In the genomic region with DNA sequence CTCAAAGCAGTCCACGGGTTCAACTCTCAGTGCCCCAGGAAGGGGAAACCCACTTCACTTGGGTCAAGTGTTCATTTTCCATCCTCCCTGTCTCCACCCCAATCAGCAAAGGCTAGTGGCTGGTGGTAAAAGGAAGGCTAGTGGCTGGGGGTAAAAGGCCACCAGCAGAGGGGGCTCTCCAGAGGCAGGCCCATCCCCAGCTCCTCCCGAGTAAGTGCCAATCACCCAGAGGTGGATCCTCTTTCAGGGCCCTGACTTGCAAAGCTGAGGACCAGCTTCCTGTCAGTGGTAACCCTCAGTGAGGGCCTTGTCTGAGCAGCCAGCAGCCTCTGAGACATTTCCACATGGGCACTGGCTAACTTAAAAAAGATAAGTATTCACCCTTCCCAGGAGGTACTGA, we compare ENCODE assay signal across 14 cellular contexts. TPM values are rescaled to one million over a fixed set of nuclear protein-coding genes. Genes with fewer than 3 reads are reported as not detected.
A peak's percentile ranks its signal among the peaks of the same experiment; 100 is the strongest.
DNase-seq lines count a peak whose midpoint lies in the region; ATAC-seq, FAIRE-seq and TF ChIP-seq lines count a peak whose summit lies in the region.
"Had no signal": no experiment of that assay in that cellular context is flagged by ENCODE, and none has a peak within 500 bp of the region (broad histone marks: within the 10 kb centered on the region; RNA-seq: fewer than 3 reads in every experiment).

No MANE protein-coding gene starts in this region.

- H2BK12ac ChIP-seq in H1 (ENCODE audit: low read depth, low read length), result no peak overlapping the region

- BruUV-seq in OCI-LY7 (replicated peaks; lab: Mats Ljungman, UMichigan), result no TSS peak

- no peak overlapping the region for H2BK20ac ChIP-seq in H1 (ENCODE audit: low read length)

- H3K9me3 Mint-ChIP-seq in stimulated activated naive CD8-positive, alpha-beta T cell treated with anti-CD3 and anti-CD28 coated beads, Interleukin-15, Interleukin-2, amounts not matched to agents 100 ng/mL and 50 ng/mL, for 24 hours, result peaks cover 7% of the 10 kb centered on the region

- H4K91ac ChIP-seq in H1 (replicated peaks; ENCODE audit: insufficient read length, low read length), result no peak overlapping the region

- H3K18ac ChIP-seq in H1 (ENCODE audit: extremely low read depth, low read length), result no peak overlapping the region

- H3K36me3 ChIP-seq in OCI-LY7 (ENCODE audit: insufficient read depth, low read length) (peaks cover 29% of the 10 kb centered on the region), H1 (ENCODE audit: control insufficient read depth in 2 of 4, insufficient read depth in 4 of 4, low read length in 3 of 4) (peaks cover 0 to 5% (median 0%) of the 10 kb centered on the region in 4 experiments; a peak in 1 of 8 replicates), adrenal gland (replicated peaks in 1 of 2) (peaks cover 0 to 10% of the 10 kb centered on the region in 2 donors), esophagus squamous epithelium (peaks cover 0 to 23% (median 0%) of the 10 kb centered on the region in 3 donors)

- peak; percentile 55 for FAIRE-seq in H1 (lab: Jason Lieb, UNC)
- FAIRE-seq: small intestine had no signal

- H3K4me2 ChIP-seq in OCI-LY7 (ENCODE audit: low read length) (no peak overlapping the region), H1 (ENCODE audit: insufficient read depth in 1 of 2, low read depth in 2 of 2, low read length in 2 of 2) (no peak overlapping the region)
- H3K4me2 ChIP-seq: SK-N-SH had no signal

- H3K9ac ChIP-seq in H1 (replicated peaks in 1 of 4; ENCODE audit: extremely low read depth in 1 of 4, low read depth in 3 of 4, low read length in 3 of 4), result no peak overlapping the region
- H3K9ac ChIP-seq: SK-N-SH had no signal

- H3K27ac ChIP-seq in OCI-LY7 (ENCODE audit: low read depth, low read length, poor library complexity, severe bottlenecking) (no peak overlapping the region), H1 (ENCODE audit: low read depth, low read length) (no peak overlapping the region), adrenal gland (no peak overlapping the region), esophagus squamous epithelium (no peak overlapping the region)

- peaks cover 56% of the 10 kb centered on the region for H3K36me3 Mint-ChIP-seq in stimulated activated naive CD8-positive, alpha-beta T cell treated with anti-CD3 and anti-CD28 coated beads, Interleukin-15, Interleukin-2, amounts not matched to agents 100 ng/mL and 50 ng/mL, for 24 hours (ENCODE audit: low read depth)

- H4K20me1 ChIP-seq in OCI-LY7 (ENCODE audit: insufficient read depth, low read length) (no peaks in the 10 kb centered on the region), H1 (replicated peaks in 1 of 2; ENCODE audit: control insufficient read depth in 1 of 2, insufficient read depth in 2 of 2, low read length in 2 of 2) (no peaks in the 10 kb centered on the region)

- H3K4me1 ChIP-seq in OCI-LY7 (ENCODE audit: insufficient read depth, low read length, poor library complexity, severe bottlenecking) (peaks cover 12% of the 10 kb centered on the region), H1 (replicated peaks in 1 of 4; ENCODE audit: control insufficient read depth in 3 of 4, insufficient read depth in 4 of 4, low read length in 3 of 4) (peaks cover 0 to 9% (median under 1%) of the 10 kb centered on the region in 4 experiments; a peak in 2 of 7 replicates), adrenal gland (replicated peaks in 1 of 2) (no peaks in the 10 kb centered on the region), esophagus squamous epithelium (peaks cover 3 to 46% (median 12%) of the 10 kb centered on the region in 3 donors)

- POLR2A ChIA-PET in OCI-LY7 (lab: Charles Lee) (no interaction called here), H1 (lab: Charles Lee; ENCODE audit: partially characterized antibody) (interaction anchor here (0.7 to 15.0 kb wide), 7 partner anchors 11 to 316 kb away, joined by 3 to 138 read pairs (median 4); a partner anchor contains a TSS)

- no peaks in the 10 kb centered on the region for H3K79me2 ChIP-seq in OCI-LY7 (ENCODE audit: insufficient read depth, low read depth, low read length)
- H3K79me2 ChIP-seq in H1 (ENCODE audit: control insufficient read depth in 1 of 2, insufficient read depth in 2 of 2, low read length in 2 of 2), result no peaks in the 10 kb centered on the region; a peak in 1 of 4 replicates

- TF ChIP-seq POLR2A in H1 (IDR thresholded peaks at IDR 0.05; ENCODE audit: control extremely low read depth in 1 of 2, low read depth in 2 of 2, low read length in 2 of 2), result no peak
- no peak for TF ChIP-seq POLR2A in adrenal gland (IDR thresholded peaks at IDR 0.05)
- no peak for TF ChIP-seq POLR2A in esophagus squamous epithelium (IDR thresholded peaks at IDR 0.05)

- no peak overlapping the region for H4K5ac ChIP-seq in H1 (ENCODE audit: insufficient read length, low read depth, low read length)

- H3K4me3 ChIP-seq in OCI-LY7 (ENCODE audit: low read depth, low read length, poor library complexity, severe bottlenecking) (no peak overlapping the region), H1 (ENCODE audit: extremely low read depth in 1 of 4, insufficient read depth in 2 of 4, low read depth in 3 of 4, low read length in 4 of 4) (no peak overlapping the region), adrenal gland (no peak overlapping the region), esophagus squamous epithelium (no peak overlapping the region)

- peak; percentile 25 to 26; a peak in 2 of 4 replicates for TF ChIP-seq RAD21 in H1 (IDR thresholded peaks at IDR 0.05 in 1 of 2, conservative IDR thresholded peaks at IDR 0.05 in 1 of 2; ENCODE audit: low read depth in 2 of 2, low read length in 2 of 2)

- H3K79me1 ChIP-seq in H1 (ENCODE audit: low read depth, low read length), result no peaks in the 10 kb centered on the region

- no peak overlapping the region for H3K23ac ChIP-seq in H1 (ENCODE audit: insufficient read length)

- H3K14ac ChIP-seq in H1 (ENCODE audit: insufficient read length), result no peak overlapping the region

- H2AFZ ChIP-seq in OCI-LY7 (ENCODE audit: low read length) (no peak overlapping the region), H1 (ENCODE audit: low read length) (no peak overlapping the region)

- intact Hi-C loops in OCI-LY7 (cut with micrococcal nuclease; ENCODE audit: unreplicated experiment) (no loop called here), adrenal gland (cut with DNase I) (no loop called here), esophagus squamous epithelium (cut with DNase I) (no loop called here)

- H2AK5ac ChIP-seq in H1 (ENCODE audit: low read depth, low read length), result no peak overlapping the region; the same call in 1 of the 2 replicates

- H2BK5ac ChIP-seq in H1 (ENCODE audit: low read depth, low read length), result 0 out of 2 replicates have a peak overlapping the region, but pooled peaks have one; percentile 78

- TF ChIP-seq CTCF in OCI-LY7 (conservative IDR thresholded peaks at IDR 0.05; ENCODE audit: low read length) (peak; percentile 48), H1 (IDR thresholded peaks at IDR 0.05; ENCODE audit: control extremely low read depth in 1 of 3, insufficient read depth in 1 of 3, low read depth in 1 of 3, low read length in 3 of 3) (peak; percentile 57 to 87 (median 79)), adrenal gland (IDR thresholded peaks at IDR 0.05) (no peak), esophagus squamous epithelium (IDR thresholded peaks at IDR 0.05) (no peak)

- TF ChIP-seq EP300 in H1 (IDR thresholded peaks at IDR 0.05; ENCODE audit: borderline replicate concordance in 1 of 2, low read depth in 2 of 2, low read length in 2 of 2), result no peak

- no peaks in the 10 kb centered on the region for H3K27me3 Mint-ChIP-seq in stimulated activated naive CD8-positive, alpha-beta T cell treated with anti-CD3 and anti-CD28 coated beads, Interleukin-15, Interleukin-2, amounts not matched to agents 100 ng/mL and 50 ng/mL, for 24 hours
- H3K27me3 Mint-ChIP-seq: B cell had no signal

- H3K23me2 ChIP-seq in H1 (ENCODE audit: low read depth, low read length), result no peaks in the 10 kb centered on the region

- H3K27ac Mint-ChIP-seq in stimulated activated naive CD8-positive, alpha-beta T cell treated with anti-CD3 and anti-CD28 coated beads, Interleukin-15, Interleukin-2, amounts not matched to agents 100 ng/mL and 50 ng/mL, for 24 hours, result peak overlapping the region; percentile 29
- H3K27ac Mint-ChIP-seq: B cell, nephron had no signal

- DNase-seq in stimulated activated naive CD8-positive, alpha-beta T cell treated with anti-CD3 and anti-CD28 coated beads, Interleukin-15, Interleukin-2, amounts not matched to agents 100 U/mL and 50 U/mL, for 24 hours, result no peak
- DNase-seq in OCI-LY7 (ENCODE audit: low spot score) (peak; percentile 10), H1 (ENCODE audit: low read depth in 1 of 2, low spot score in 2 of 2) (peak; percentile 39 to 81), adrenal gland (no peak), esophagus squamous epithelium (lab: John Stamatoyannopoulos, UW) (no peak), RKO (ENCODE audit: low spot score) (no peak)
- DNase-seq in stimulated activated CD4-positive, alpha-beta T cell treated with anti-CD3 and anti-CD28 coated beads, Interleukin-15, amount 100 ng/mL, for 24 hours, result no peak
- DNase-seq: activated CD4-positive, alpha-beta T cell treated with anti-CD3 and anti-CD28 coated beads, Interleukin-2, amount 50 U/mL, for 48 hours; NCI-H1694 treated with DMSO at 0.1 percent for 48 hours; SK-N-SH; small intestine had no signal

- CTCF ChIA-PET in OCI-LY7 (lab: Charles Lee; ENCODE audit: unreplicated experiment) (no interaction called here), H1 (lab: Charles Lee; ENCODE audit: partially characterized antibody) (interaction anchor here (0.8 to 2.2 kb wide), 16 partner anchors 9 to 390 kb away, joined by 3 to 12 read pairs (median 4); a partner anchor contains a TSS)

- WGBS in H1 (ENCODE audit: extremely low coverage in 1 of 2, insufficient coverage in 1 of 2, insufficient read length in 1 of 2, insufficient replicate concordance in 2 of 2, low coverage in 1 of 2, low lambda C conversion rate in 2 of 2, missing lambda C conversion rate in 1 of 2), 2 experiments, result 75% methylated on average over 2 of the region's 2 CpGs; no CpG with 5 or more reads in 1 of the 2 experiments
- WGBS in adrenal gland, 4 donors, result 85 to 100% (median 89%) methylated on average over 1 to 2 of the region's 2 CpGs
- 83% methylated on average over 1 of the region's 2 CpGs; no CpG with 5 or more reads in 1 of the 2 donors for WGBS in esophagus squamous epithelium, 2 donors

- no peak overlapping the region for H4K8ac ChIP-seq in H1 (ENCODE audit: extremely low read depth, insufficient read depth, low read length)

- peaks cover 52% of the 10 kb centered on the region for H3K4me1 Mint-ChIP-seq in stimulated activated naive CD8-positive, alpha-beta T cell treated with anti-CD3 and anti-CD28 coated beads, Interleukin-15, Interleukin-2, amounts not matched to agents 100 ng/mL and 50 ng/mL, for 24 hours (ENCODE audit: low read depth)
- H3K4me1 Mint-ChIP-seq: nephron had no signal

- H3K27me3 ChIP-seq in H1 (replicated peaks in 1 of 4; ENCODE audit: control insufficient read depth in 3 of 4, extremely low read depth in 1 of 4, insufficient read depth in 3 of 4, low read length in 3 of 4) (no peaks in the 10 kb centered on the region), adrenal gland (no peaks in the 10 kb centered on the region), esophagus squamous epithelium (no peaks in the 10 kb centered on the region)

- H3K9me3 ChIP-seq in OCI-LY7 (ENCODE audit: low read length) (peaks cover 15% of the 10 kb centered on the region), H1 (ENCODE audit: insufficient read depth in 2 of 2, low read depth in 1 of 2, low read length in 1 of 2) (no peaks in the 10 kb centered on the region), adrenal gland (replicated peaks in 1 of 3) (no peaks in the 10 kb centered on the region), esophagus squamous epithelium (no peaks in the 10 kb centered on the region)

- H3K4ac ChIP-seq in H1 (replicated peaks; ENCODE audit: insufficient read length, low read depth, low read length), result no peak overlapping the region

- H3K4me3 Mint-ChIP-seq in stimulated activated naive CD8-positive, alpha-beta T cell treated with anti-CD3 and anti-CD28 coated beads, Interleukin-15, Interleukin-2, amounts not matched to agents 100 ng/mL and 50 ng/mL, for 24 hours, result no peak overlapping the region
- H3K4me3 Mint-ChIP-seq: B cell, nephron had no signal

- H3K9me2 ChIP-seq in OCI-LY7 (ENCODE audit: insufficient read depth, low read length), result no peaks in the 10 kb centered on the region
- H3K9me2 ChIP-seq: SK-N-SH had no signal

- no peak overlapping the region for H3K56ac ChIP-seq in H1 (replicated peaks; ENCODE audit: insufficient read length, low read depth, low read length)

- ATAC-seq in stimulated activated naive CD8-positive, alpha-beta T cell treated with anti-CD3 and anti-CD28 coated beads, Interleukin-15, Interleukin-2, amounts not matched to agents 100 U/mL and 50 U/mL, for 24 hours, result no peak

- no peak overlapping the region for H2BK15ac ChIP-seq in H1 (ENCODE audit: low read length)

- peak overlapping the region; percentile 47 for H2BK120ac ChIP-seq in H1 (replicated peaks; ENCODE audit: low read depth, low read length)

RNA-seq across cellular contexts. Expression of a gene that starts 22.0 kb away (rescaled TPM):
- total RNA-seq in OCI-LY7 (2014; rRNA removed; shearing (Covaris generic)), result 1,996 and 2,481 TPM in 2 replicates
- total RNA-seq in OCI-LY7 (2022) (2,337 and 2,698 TPM in 2 replicates), adrenal gland (1,000 to 10,000 TPM; 1,778 to 5,574 (median 3,411) TPM), esophagus squamous epithelium (1,000 to 10,000 TPM; 2,183 to 3,899 (median 2,784) TPM)
- 2,279 and 2,327 TPM in 2 replicates for total RNA-seq in H1 (2021; fragmentation: NEBNext Ultra II Directional; extraction: Animal tissue kit (Norgen Biotek cat#: 25700))
- polyA plus RNA-seq in H1 (2011; rRNA removed) (1,570 and 2,245 TPM in 2 replicates), adrenal gland (1,000 to 10,000 TPM; 4,931 to 8,150 (median 5,619) TPM)
- 3,127 TPM for polyA plus RNA-seq in H1 (2011; cell fraction: cytosol; rRNA removed)
- polyA plus RNA-seq in H1 (2011; cell fraction: nucleus; rRNA removed), result 656 TPM
- polyA plus RNA-seq in H1 (2012, experiment 1 of 2), result 2,057 to 3,095 TPM (median 2,368 TPM) in 4 replicates
- polyA plus RNA-seq in H1 (2012, experiment 2 of 2), result 1,830 TPM
- polyA plus RNA-seq in H1 (2013, experiment 1 of 2), result 2,071 TPM
- 2,093 TPM for polyA plus RNA-seq in H1 (2013, experiment 2 of 2)
- polyA minus RNA-seq in H1 (2011; rRNA and poly(A)+ RNA removed), result 622 and 832 TPM in 2 replicates
- 706 TPM for polyA minus RNA-seq in H1 (2011; cell fraction: cytosol; rRNA and poly(A)+ RNA removed)
- polyA minus RNA-seq in H1 (2011; cell fraction: nucleus; rRNA and poly(A)+ RNA removed), result 799 TPM

RNA-seq across cellular contexts. Expression of a gene that starts 55.2 kb away (rescaled TPM):
- total RNA-seq in OCI-LY7 (2014; rRNA removed; shearing (Covaris generic)), result 0.46 and 1.5 TPM in 2 replicates
- total RNA-seq in OCI-LY7 (2022) (0.35 and 0.78 TPM in 2 replicates), adrenal gland (10 to 100 TPM; 16.6 to 45.6 (median 19.0) TPM), esophagus squamous epithelium (1 to 10 TPM; 1.7 to 6.7 (median 5.8) TPM)
- 7.4 and 8.7 TPM in 2 replicates for total RNA-seq in H1 (2021; fragmentation: NEBNext Ultra II Directional; extraction: Animal tissue kit (Norgen Biotek cat#: 25700))
- polyA plus RNA-seq in H1 (2011; rRNA removed) (2.1 and 2.5 TPM in 2 replicates), adrenal gland (10 to 100 TPM in 1 of 3 donors, 1 to 10 TPM in 2; 3.4 to 34.7 (median 7.2) TPM)
- polyA plus RNA-seq in H1 (2011; cell fraction: cytosol; rRNA removed), result 2.7 TPM
- polyA plus RNA-seq in H1 (2011; cell fraction: nucleus; rRNA removed), result 1.4 TPM
- polyA plus RNA-seq in H1 (2012, experiment 1 of 2), result 4.1 to 6.2 TPM (median 5.0 TPM) in 4 replicates
- polyA plus RNA-seq in H1 (2012, experiment 2 of 2), result 0.37 TPM
- polyA plus RNA-seq in H1 (2013, experiment 1 of 2), result 6.0 TPM
- 5.6 TPM for polyA plus RNA-seq in H1 (2013, experiment 2 of 2)
- 14.0 and 14.9 TPM in 2 replicates for polyA minus RNA-seq in H1 (2011; rRNA and poly(A)+ RNA removed)
- polyA minus RNA-seq in H1 (2011; cell fraction: cytosol; rRNA and poly(A)+ RNA removed), result 7.4 TPM
- polyA minus RNA-seq in H1 (2011; cell fraction: nucleus; rRNA and poly(A)+ RNA removed), result 4.7 TPM

Comparison
In these comparisons a context has a peak if more than half of its experiments do, and no peak if none do; other contexts are left out.
1. DNase-seq: peak in OCI-LY7 (single experiment) and H1 (2 of 2); none in stimulated activated naive CD8-positive, alpha-beta T cell treated with anti-CD3 and anti-CD28 coated beads, Interleukin-15, Interleukin-2, amounts not matched to agents 100 U/mL and 50 U/mL, for 24 hours (single experiment), adrenal gland (0 of 7), esophagus squamous epithelium (single experiment), RKO (single experiment) and stimulated activated CD4-positive, alpha-beta T cell treated with anti-CD3 and anti-CD28 coated beads, Interleukin-15, amount 100 ng/mL, for 24 hours (single experiment).
2. CTCF ChIP-seq: peak in OCI-LY7 (single experiment) and H1 (3 of 3); none in adrenal gland (0 of 6) and esophagus squamous epithelium (0 of 6).